Comparison of ENCODE assay signal across 1 cellular context in genomic region chr13:59398127-59398526, GRCh38.
TF ChIP-seq lines count a peak whose summit lies in the region.

No MANE protein-coding gene starts in this region.

TF ChIP-seq in H1, 55 proteins besides CTCF, POLR2A, EP300 and RAD21:
- TF ChIP-seq TAF7 (optimal IDR thresholded peaks at IDR 0.05; ENCODE audit: borderline replicate concordance, low read depth, low read length) (no peak), JUN (IDR thresholded peaks at IDR 0.05; ENCODE audit: low read depth, low read length) (no peak)
